ENCODE assay signal across 8 cellular contexts in the genomic region with DNA sequence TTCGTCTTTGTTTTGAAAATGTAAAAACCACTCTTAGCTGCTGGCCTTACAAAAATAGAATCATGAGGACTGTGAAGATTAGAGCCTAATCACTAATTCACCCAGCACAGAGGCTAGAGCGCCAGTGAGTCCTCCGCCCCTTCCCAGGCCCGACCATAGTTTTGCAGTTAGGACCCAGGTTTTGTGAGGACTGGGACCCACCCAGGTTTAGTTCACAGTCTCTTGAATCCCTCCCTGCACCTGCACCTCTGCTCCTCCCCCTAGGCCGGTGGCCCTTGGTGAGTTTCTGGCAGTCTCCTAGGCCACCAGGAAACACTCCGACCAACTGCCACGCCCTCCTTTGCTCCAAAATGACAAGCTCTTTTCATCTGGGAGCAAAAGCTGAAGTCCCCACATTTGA.
DNase-seq lines count a peak whose midpoint lies in the region; ATAC-seq and TF ChIP-seq lines count a peak whose summit lies in the region.

No MANE protein-coding gene starts in this region.

- H3K27ac Mint-ChIP-seq in endothelial cell (ENCODE audit: unreplicated experiment), result peak overlapping the region; percentile 67

- H3K4me1 ChIP-seq in SK-N-SH (ENCODE audit: control insufficient read depth in 1 of 2, insufficient read depth in 2 of 2, low read depth in 1 of 2, low read length in 1 of 2), result peaks cover 0 to 6% of the 10 kb centered on the region in 2 experiments; a peak in 2 of 4 replicates
- H3K4me1 ChIP-seq in mucosa of rectum (ENCODE audit: control insufficient read depth in 2 of 2, insufficient read depth in 2 of 2, low read length in 2 of 2), result peaks cover 3 to 4% of the 10 kb centered on the region in 2 donors
- peaks cover 17% of the 10 kb centered on the region for H3K4me1 ChIP-seq in vagina

- no peaks in the 10 kb centered on the region for H3K9me3 ChIP-seq in SK-N-SH
- H3K9me3 ChIP-seq in mucosa of rectum (ENCODE audit: control insufficient read depth in 2 of 2, low read length in 2 of 2), result no peaks in the 10 kb centered on the region
- no peaks in the 10 kb centered on the region for H3K9me3 ChIP-seq in vagina

- no peaks in the 10 kb centered on the region for H3K27me3 ChIP-seq in SK-N-SH (ENCODE audit: insufficient read depth)
- peaks cover 0 to 7% of the 10 kb centered on the region in 2 donors for H3K27me3 ChIP-seq in mucosa of rectum (ENCODE audit: control insufficient read depth in 2 of 2, insufficient read depth in 2 of 2, low read length in 2 of 2)
- no peaks in the 10 kb centered on the region for H3K27me3 ChIP-seq in vagina

- TF ChIP-seq CTCF in C4-2B (conservative IDR thresholded peaks at IDR 0.05), result no peak
- no peak; the same call in 1 of the 2 replicates for TF ChIP-seq CTCF in SK-N-SH (IDR thresholded peaks at IDR 0.05)
- no peak for TF ChIP-seq CTCF in endothelial cell (IDR thresholded peaks at IDR 0.05; ENCODE audit: unreplicated experiment)
- no peak for TF ChIP-seq CTCF in vagina (IDR thresholded peaks at IDR 0.05)

- POLR2A ChIA-PET in SK-N-SH (lab: Yijun Ruan, JAX), result no interaction called here

- H3K27ac ChIP-seq in C4-2B, result peak overlapping the region; percentile 47
- peak overlapping the region in 1 of 2 experiments; percentile 60; a peak in 1 of 4 replicates for H3K27ac ChIP-seq in SK-N-SH (ENCODE audit: low read depth in 2 of 2, low read length in 1 of 2)
- H3K27ac ChIP-seq in mucosa of rectum (ENCODE audit: low read depth in 2 of 2, low read length in 2 of 2), result peak overlapping the region in 1 of 2 donors; percentile 38
- peak overlapping the region; percentile 70 for H3K27ac ChIP-seq in vagina

- peak overlapping the region; percentile 90 for H3K4me2 ChIP-seq in SK-N-SH

- H3K4me3 Mint-ChIP-seq in endothelial cell (ENCODE audit: unreplicated experiment), result peak overlapping the region; percentile 98

- H3K36me3 ChIP-seq in SK-N-SH (replicated peaks in 1 of 2; ENCODE audit: control insufficient read depth in 1 of 2, insufficient read depth in 2 of 2, low read length in 1 of 2) (peaks cover 4 to 13% of the 10 kb centered on the region in 2 experiments), mucosa of rectum (ENCODE audit: control insufficient read depth in 2 of 2, insufficient read depth in 2 of 2, low read length in 2 of 2) (no peaks in the 10 kb centered on the region), vagina (no peaks in the 10 kb centered on the region)

- H2AFZ ChIP-seq in SK-N-SH (ENCODE audit: low read depth), result peak overlapping the region; percentile 93

- intact Hi-C loops in vagina (cut with DNase I), result loop anchor here (10.0 kb wide), 2 partner anchors 194 to 984 kb away; a partner anchor contains a TSS

- H3K9me2 ChIP-seq in SK-N-SH, result no peaks in the 10 kb centered on the region

- no peak for TF ChIP-seq RAD21 in SK-N-SH (IDR thresholded peaks at IDR 0.05; ENCODE audit: low read length)

- DNase-seq in SK-N-SH, result peak; percentile 32
- peak; percentile 20 for DNase-seq in endothelial cell (ENCODE audit: low spot score)
- DNase-seq in vagina (ENCODE audit: extremely low spot score in 2 of 2), result no peak
- no peak for DNase-seq in SIG-M5 treated with dmso at 0.1 percent for 504 hours (lab: John Stamatoyannopoulos, UW; ENCODE audit: unreplicated experiment)

- TF ChIP-seq POLR2A in vagina (IDR thresholded peaks at IDR 0.05), result no peak

- 4% methylated on average over 5 of the region's 7 CpGs for WGBS in SK-N-SH (ENCODE audit: low lambda C conversion rate)

- H4K20me1 ChIP-seq in SK-N-SH (ENCODE audit: insufficient read depth), result no peaks in the 10 kb centered on the region

- H3F3A ChIP-seq in SK-N-SH (replicated peaks; ENCODE audit: insufficient read depth), result peaks cover 9% of the 10 kb centered on the region

- ATAC-seq in GM18858 (IDR thresholded peaks at IDR 0.05; ENCODE audit: unreplicated experiment) (peak; percentile 14), HG03354 (IDR thresholded peaks at IDR 0.05; ENCODE audit: poor library complexity, severe bottlenecking, unreplicated experiment) (peak; percentile 78)

- H3K4me3 ChIP-seq in SK-N-SH (ENCODE audit: low read depth in 2 of 2, low read length in 1 of 2) (peak overlapping the region; percentile 94 to 99), mucosa of rectum (ENCODE audit: low read length in 2 of 2) (peak overlapping the region; percentile 68 to 86), vagina (peak overlapping the region; percentile 66 to 75)

- peaks cover 3% of the 10 kb centered on the region for H3K27me3 Mint-ChIP-seq in endothelial cell (ENCODE audit: unreplicated experiment)

- H3K9me3 Mint-ChIP-seq in endothelial cell (ENCODE audit: unreplicated experiment), result no peaks in the 10 kb centered on the region

- H3K4me1 Mint-ChIP-seq in endothelial cell (ENCODE audit: unreplicated experiment), result peaks cover 5% of the 10 kb centered on the region

- CTCF ChIA-PET in SK-N-SH (lab: Yijun Ruan, JAX), result interaction anchor here (0.7 to 2.6 kb wide), 4 partner anchors 31 to 477 kb away, joined by 3 to 14 read pairs (median 6); no protein-coding TSS in a partner anchor

- no peak for TF ChIP-seq EP300 in SK-N-SH (IDR thresholded peaks at IDR 0.05; ENCODE audit: borderline replicate concordance in 1 of 2, low read depth in 1 of 2, low read length in 1 of 2)

- H3K36me3 Mint-ChIP-seq in endothelial cell (ENCODE audit: low read depth, unreplicated experiment), result peaks cover 6% of the 10 kb centered on the region

- H3K9ac ChIP-seq in SK-N-SH (peak overlapping the region; percentile 79), mucosa of rectum (ENCODE audit: low read depth in 1 of 2, low read length in 2 of 2) (peak overlapping the region; percentile 43 to 68)

- peaks cover 51% of the 10 kb centered on the region for H3K79me2 ChIP-seq in SK-N-SH (ENCODE audit: insufficient read depth)

TF ChIP-seq in SK-N-SH, 30 proteins besides CTCF, POLR2A, EP300 and RAD21:
- TF ChIP-seq YY1 (IDR thresholded peaks at IDR 0.05; ENCODE audit: low read depth) (no peak), SMC3 (IDR thresholded peaks at IDR 0.05; ENCODE audit: low read depth, low read length) (no peak), CHD2 (IDR thresholded peaks at IDR 0.05; ENCODE audit: low read length, partially characterized antibody) (no peak), JUND (IDR thresholded peaks at IDR 0.05) (no peak), MXI1 (IDR thresholded peaks at IDR 0.05; ENCODE audit: low read depth, low read length) (no peak), TCF12 (IDR thresholded peaks at IDR 0.05) (no peak), NRF1 (IDR thresholded peaks at IDR 0.05; ENCODE audit: low read depth, low read length) (no peak), RFX5 (IDR thresholded peaks at IDR 0.05; ENCODE audit: low read length) (no peak), FOXM1 (IDR thresholded peaks at IDR 0.05; ENCODE audit: low read depth) (no peak), EZH2phosphoT487 (IDR thresholded peaks at IDR 0.05; ENCODE audit: borderline replicate concordance, low read depth) (no peak), FOXJ3 (CRISPR knock-in tag; IDR thresholded peaks at IDR 0.05) (no peak), FOSL2 (IDR thresholded peaks at IDR 0.05; ENCODE audit: borderline replicate concordance, low read depth) (no peak), RCOR1 (IDR thresholded peaks at IDR 0.05; ENCODE audit: low read length) (no peak)
- TF ChIP-seq, protein P1, sequence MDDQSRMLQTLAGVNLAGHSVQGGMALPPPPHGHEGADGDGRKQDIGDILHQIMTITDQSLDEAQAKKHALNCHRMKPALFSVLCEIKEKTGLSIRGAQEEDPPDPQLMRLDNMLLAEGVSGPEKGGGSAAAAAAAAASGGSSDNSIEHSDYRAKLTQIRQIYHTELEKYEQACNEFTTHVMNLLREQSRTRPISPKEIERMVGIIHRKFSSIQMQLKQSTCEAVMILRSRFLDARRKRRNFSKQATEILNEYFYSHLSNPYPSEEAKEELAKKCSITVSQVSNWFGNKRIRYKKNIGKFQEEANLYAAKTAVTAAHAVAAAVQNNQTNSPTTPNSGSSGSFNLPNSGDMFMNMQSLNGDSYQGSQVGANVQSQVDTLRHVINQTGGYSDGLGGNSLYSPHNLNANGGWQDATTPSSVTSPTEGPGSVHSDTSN (IDR thresholded peaks at IDR 0.05), result no peak
- TF ChIP-seq, protein P2, sequence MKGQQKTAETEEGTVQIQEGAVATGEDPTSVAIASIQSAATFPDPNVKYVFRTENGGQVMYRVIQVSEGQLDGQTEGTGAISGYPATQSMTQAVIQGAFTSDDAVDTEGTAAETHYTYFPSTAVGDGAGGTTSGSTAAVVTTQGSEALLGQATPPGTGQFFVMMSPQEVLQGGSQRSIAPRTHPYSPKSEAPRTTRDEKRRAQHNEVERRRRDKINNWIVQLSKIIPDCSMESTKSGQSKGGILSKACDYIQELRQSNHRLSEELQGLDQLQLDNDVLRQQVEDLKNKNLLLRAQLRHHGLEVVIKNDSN (IDR thresholded peaks at IDR 0.05; ENCODE audit: borderline replicate concordance, low read depth), result no peak
- TF ChIP-seq, protein P3, sequence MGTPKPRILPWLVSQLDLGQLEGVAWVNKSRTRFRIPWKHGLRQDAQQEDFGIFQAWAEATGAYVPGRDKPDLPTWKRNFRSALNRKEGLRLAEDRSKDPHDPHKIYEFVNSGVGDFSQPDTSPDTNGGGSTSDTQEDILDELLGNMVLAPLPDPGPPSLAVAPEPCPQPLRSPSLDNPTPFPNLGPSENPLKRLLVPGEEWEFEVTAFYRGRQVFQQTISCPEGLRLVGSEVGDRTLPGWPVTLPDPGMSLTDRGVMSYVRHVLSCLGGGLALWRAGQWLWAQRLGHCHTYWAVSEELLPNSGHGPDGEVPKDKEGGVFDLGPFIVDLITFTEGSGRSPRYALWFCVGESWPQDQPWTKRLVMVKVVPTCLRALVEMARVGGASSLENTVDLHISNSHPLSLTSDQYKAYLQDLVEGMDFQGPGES (IDR thresholded peaks at IDR 0.05; ENCODE audit: low read depth, low read length), result no peak
- TF ChIP-seq, protein P4, sequence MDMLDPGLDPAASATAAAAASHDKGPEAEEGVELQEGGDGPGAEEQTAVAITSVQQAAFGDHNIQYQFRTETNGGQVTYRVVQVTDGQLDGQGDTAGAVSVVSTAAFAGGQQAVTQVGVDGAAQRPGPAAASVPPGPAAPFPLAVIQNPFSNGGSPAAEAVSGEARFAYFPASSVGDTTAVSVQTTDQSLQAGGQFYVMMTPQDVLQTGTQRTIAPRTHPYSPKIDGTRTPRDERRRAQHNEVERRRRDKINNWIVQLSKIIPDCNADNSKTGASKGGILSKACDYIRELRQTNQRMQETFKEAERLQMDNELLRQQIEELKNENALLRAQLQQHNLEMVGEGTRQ (IDR thresholded peaks at IDR 0.05; ENCODE audit: borderline replicate concordance, low read depth, low read length), result no peak

Comparison
In these comparisons a context has a peak if more than half of its experiments do, and no peak if none do; other contexts are left out.
1. DNase-seq: peak in SK-N-SH (single experiment) and endothelial cell (single experiment); none in vagina (0 of 2) and SIG-M5 treated with dmso at 0.1 percent for 504 hours (single experiment).
2. Peak in every context shown above with its lines, with median percentiles within 50 percentile points of each other: H3K4me3 ChIP-seq.